ENCODE assay signal across 1 cellular context in genomic region chr5:54021413-54022155, GRCh38.
TF ChIP-seq lines count a peak whose summit lies in the region.

No MANE protein-coding gene starts in this region.

TF ChIP-seq in GM23338, 12 proteins besides CTCF, POLR2A, EP300 and RAD21 (continued from another document):
- TF ChIP-seq, protein P1, sequence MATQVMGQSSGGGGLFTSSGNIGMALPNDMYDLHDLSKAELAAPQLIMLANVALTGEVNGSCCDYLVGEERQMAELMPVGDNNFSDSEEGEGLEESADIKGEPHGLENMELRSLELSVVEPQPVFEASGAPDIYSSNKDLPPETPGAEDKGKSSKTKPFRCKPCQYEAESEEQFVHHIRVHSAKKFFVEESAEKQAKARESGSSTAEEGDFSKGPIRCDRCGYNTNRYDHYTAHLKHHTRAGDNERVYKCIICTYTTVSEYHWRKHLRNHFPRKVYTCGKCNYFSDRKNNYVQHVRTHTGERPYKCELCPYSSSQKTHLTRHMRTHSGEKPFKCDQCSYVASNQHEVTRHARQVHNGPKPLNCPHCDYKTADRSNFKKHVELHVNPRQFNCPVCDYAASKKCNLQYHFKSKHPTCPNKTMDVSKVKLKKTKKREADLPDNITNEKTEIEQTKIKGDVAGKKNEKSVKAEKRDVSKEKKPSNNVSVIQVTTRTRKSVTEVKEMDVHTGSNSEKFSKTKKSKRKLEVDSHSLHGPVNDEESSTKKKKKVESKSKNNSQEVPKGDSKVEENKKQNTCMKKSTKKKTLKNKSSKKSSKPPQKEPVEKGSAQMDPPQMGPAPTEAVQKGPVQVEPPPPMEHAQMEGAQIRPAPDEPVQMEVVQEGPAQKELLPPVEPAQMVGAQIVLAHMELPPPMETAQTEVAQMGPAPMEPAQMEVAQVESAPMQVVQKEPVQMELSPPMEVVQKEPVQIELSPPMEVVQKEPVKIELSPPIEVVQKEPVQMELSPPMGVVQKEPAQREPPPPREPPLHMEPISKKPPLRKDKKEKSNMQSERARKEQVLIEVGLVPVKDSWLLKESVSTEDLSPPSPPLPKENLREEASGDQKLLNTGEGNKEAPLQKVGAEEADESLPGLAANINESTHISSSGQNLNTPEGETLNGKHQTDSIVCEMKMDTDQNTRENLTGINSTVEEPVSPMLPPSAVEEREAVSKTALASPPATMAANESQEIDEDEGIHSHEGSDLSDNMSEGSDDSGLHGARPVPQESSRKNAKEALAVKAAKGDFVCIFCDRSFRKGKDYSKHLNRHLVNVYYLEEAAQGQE (IDR thresholded peaks at IDR 0.05; ENCODE audit: unreplicated experiment): no peak
- TF ChIP-seq CREB1 (CRISPR knock-in tag; IDR thresholded peaks at IDR 0.05; ENCODE audit: low read depth) (no peak), JUNB (IDR thresholded peaks at IDR 0.05; ENCODE audit: unreplicated experiment) (no peak), EZH2phosphoT487 (IDR thresholded peaks at IDR 0.05; ENCODE audit: unreplicated experiment) (no peak), NANOG (IDR thresholded peaks at IDR 0.05; ENCODE audit: borderline replicate concordance) (no peak)
